In genomic region chr18:46297621-46298020, GRCh38 we compare ENCODE assay signal across 17 cellular contexts.
DNase-seq lines count a peak whose midpoint lies in the region; ATAC-seq, FAIRE-seq and TF ChIP-seq lines count a peak whose summit lies in the region.
"Had no signal": no experiment of that assay in that cellular context is flagged by ENCODE, and none has a peak within 500 bp of the region (broad histone marks: within the 10 kb centered on the region; RNA-seq: fewer than 3 reads in every experiment).

No MANE protein-coding gene starts in this region.

- no peak overlapping the region for H3K4me3 Mint-ChIP-seq in activated naive CD4-positive, alpha-beta T cell treated with anti-CD3 and anti-CD28 coated beads for 36 hours
- H3K4me3 Mint-ChIP-seq in T-helper 17 cell = no peak overlapping the region
- H3K4me3 Mint-ChIP-seq in stimulated activated naive CD8-positive, alpha-beta T cell treated with anti-CD3 and anti-CD28 coated beads, Interleukin-15, amount 100 ng/mL, for 72 hours = no peak overlapping the region
- H3K4me3 Mint-ChIP-seq: H9; stimulated activated naive CD8-positive, alpha-beta T cell treated with anti-CD3 and anti-CD28 coated beads, Interleukin-15, Interleukin-2, amounts not matched to agents 100 ng/mL and 50 ng/mL, for 24 hours had no signal

- H3K4me1 Mint-ChIP-seq in activated naive CD4-positive, alpha-beta T cell treated with anti-CD3 and anti-CD28 coated beads for 36 hours (ENCODE audit: low read depth) = no peaks in the 10 kb centered on the region
- H3K4me1 Mint-ChIP-seq in T-helper 17 cell = peaks cover 5% of the 10 kb centered on the region
- H3K4me1 Mint-ChIP-seq in stimulated activated naive CD8-positive, alpha-beta T cell treated with anti-CD3 and anti-CD28 coated beads, Interleukin-15, amount 100 ng/mL, for 72 hours = peaks cover 29% of the 10 kb centered on the region

- no peak overlapping the region for H3K27ac Mint-ChIP-seq in activated naive CD4-positive, alpha-beta T cell treated with anti-CD3 and anti-CD28 coated beads, Interleukin-2, amount 50 U/mL, for 72 hours
- H3K27ac Mint-ChIP-seq in activated naive CD4-positive, alpha-beta T cell treated with anti-CD3 and anti-CD28 coated beads for 36 hours = no peak overlapping the region
- H3K27ac Mint-ChIP-seq in T-helper 17 cell = peak overlapping the region; percentile 8
- H3K27ac Mint-ChIP-seq in stimulated activated naive CD8-positive, alpha-beta T cell treated with anti-CD3 and anti-CD28 coated beads, Interleukin-15, amount 100 ng/mL, for 72 hours = no peak overlapping the region
- H3K27ac Mint-ChIP-seq: stimulated activated naive CD8-positive, alpha-beta T cell treated with anti-CD3 and anti-CD28 coated beads, Interleukin-15, Interleukin-2, amounts not matched to agents 100 ng/mL and 50 ng/mL, for 24 hours had no signal

- in situ Hi-C loops in brain microvascular endothelial cell (cut with HindIII; ENCODE audit: low pct_ligation_motif_present, low sequenced_read_pairs) = no loop called here

- H3K36me3 Mint-ChIP-seq in activated naive CD4-positive, alpha-beta T cell treated with anti-CD3 and anti-CD28 coated beads, Interleukin-2, amount 50 U/mL, for 72 hours = no peaks in the 10 kb centered on the region
- H3K36me3 Mint-ChIP-seq in activated naive CD4-positive, alpha-beta T cell treated with anti-CD3 and anti-CD28 coated beads for 36 hours (ENCODE audit: low read depth) = no peaks in the 10 kb centered on the region
- no peaks in the 10 kb centered on the region for H3K36me3 Mint-ChIP-seq in T-helper 17 cell (ENCODE audit: low read depth)

- no peaks in the 10 kb centered on the region for H3K9me3 ChIP-seq in T-helper 17 cell (ENCODE audit: control insufficient read depth, low read length, poor library complexity, severe bottlenecking)
- H3K9me3 ChIP-seq in kidney (ENCODE audit: control insufficient read depth in 1 of 2, low read length in 2 of 2) = no peaks in the 10 kb centered on the region
- H3K9me3 ChIP-seq: pancreas, uterus had no signal

- FAIRE-seq in kidney (lab: Jason Lieb, UNC) = no peak
- FAIRE-seq: pancreas had no signal

- H3K9ac ChIP-seq in kidney (ENCODE audit: low read length in 2 of 2) = no peak overlapping the region

- no peaks in the 10 kb centered on the region for H3K4me1 ChIP-seq in kidney (ENCODE audit: control insufficient read depth in 1 of 2, insufficient read depth in 1 of 2, low read depth in 1 of 2, low read length in 2 of 2)
- H3K4me1 ChIP-seq: pancreas, uterus had no signal

- CTCF ChIA-PET in activated naive CD4-positive, alpha-beta T cell treated with anti-CD3 and anti-CD28 coated beads for 36 hours (lab: Charles Lee) = interaction anchor here (1.4 kb wide), 1 partner anchor 17 kb away, joined by 4 read pairs; no protein-coding TSS in a partner anchor

- TF ChIP-seq CTCF in brain microvascular endothelial cell (IDR thresholded peaks at IDR 0.05; ENCODE audit: low read depth, low read length, missing control alignments) (no peak), kidney (IDR thresholded peaks at IDR 0.05; ENCODE audit: borderline replicate concordance, extremely low read depth, insufficient read depth) (no peak)

- DNase-seq in activated naive CD4-positive, alpha-beta T cell treated with anti-CD3 and anti-CD28 coated beads, Interleukin-2, amount 50 U/mL, for 72 hours (ENCODE audit: low spot score in 2 of 2) = no peak
- DNase-seq in activated naive CD4-positive, alpha-beta T cell treated with anti-CD3 and anti-CD28 coated beads for 36 hours = no peak
- no peak for DNase-seq in T-helper 17 cell
- peak; percentile 12 for DNase-seq in brain microvascular endothelial cell
- DNase-seq in stimulated activated naive CD8-positive, alpha-beta T cell treated with anti-CD3 and anti-CD28 coated beads, Interleukin-15, amount 100 ng/mL, for 72 hours = peak; percentile 24 to 28
- DNase-seq in kidney = no peak
- no peak for DNase-seq in stimulated activated CD4-positive, alpha-beta T cell treated with anti-CD3 and anti-CD28 coated beads, Interleukin-1b, Interleukin-23, amount 100 ng/mL, for 48 hours
- DNase-seq: H9, hippocampal formation, left cardiac atrium, NCI-H1092, pancreas, T-helper 9 cell, uterus had no signal

- no peak overlapping the region for H3K4me3 ChIP-seq in brain microvascular endothelial cell (ENCODE audit: low read depth, low read length)
- H3K4me3 ChIP-seq in kidney (ENCODE audit: low read length in 2 of 2) = no peak overlapping the region
- H3K4me3 ChIP-seq: pancreas, skin epidermis, uterus had no signal

- intact Hi-C loops in activated naive CD4-positive, alpha-beta T cell treated with anti-CD3 and anti-CD28 coated beads for 36 hours (cut with micrococcal nuclease) = loop anchor here (10.0 kb wide), 1 partner anchor 63 kb away; no protein-coding TSS in a partner anchor
- intact Hi-C loops in kidney (cut with DNase I) = no loop called here

- H3K27me3 Mint-ChIP-seq in activated naive CD4-positive, alpha-beta T cell treated with anti-CD3 and anti-CD28 coated beads for 36 hours (ENCODE audit: low read depth) = no peaks in the 10 kb centered on the region
- peaks cover 14% of the 10 kb centered on the region for H3K27me3 Mint-ChIP-seq in T-helper 17 cell
- peaks cover 20% of the 10 kb centered on the region for H3K27me3 Mint-ChIP-seq in stimulated activated naive CD8-positive, alpha-beta T cell treated with anti-CD3 and anti-CD28 coated beads, Interleukin-15, amount 100 ng/mL, for 72 hours

- H3K36me3 ChIP-seq in brain microvascular endothelial cell (replicated peaks) (no peaks in the 10 kb centered on the region), kidney (ENCODE audit: control insufficient read depth in 1 of 2, insufficient read depth in 2 of 2, low read length in 2 of 2) (no peaks in the 10 kb centered on the region)
- H3K36me3 ChIP-seq: pancreas, uterus had no signal

- no peaks in the 10 kb centered on the region for H3K27me3 ChIP-seq in brain microvascular endothelial cell (replicated peaks)
- H3K27me3 ChIP-seq: pancreas, uterus had no signal

- H3K27ac ChIP-seq in brain microvascular endothelial cell = no peak overlapping the region
- H3K27ac ChIP-seq in kidney (ENCODE audit: low read depth in 2 of 2, low read length in 2 of 2) = no peak overlapping the region
- H3K27ac ChIP-seq: pancreas, skin epidermis, uterus had no signal

- H3K9me3 Mint-ChIP-seq in activated naive CD4-positive, alpha-beta T cell treated with anti-CD3 and anti-CD28 coated beads, Interleukin-2, amount 50 U/mL, for 72 hours = no peaks in the 10 kb centered on the region
- H3K9me3 Mint-ChIP-seq in activated naive CD4-positive, alpha-beta T cell treated with anti-CD3 and anti-CD28 coated beads for 36 hours = no peaks in the 10 kb centered on the region
- no peaks in the 10 kb centered on the region for H3K9me3 Mint-ChIP-seq in stimulated activated naive CD8-positive, alpha-beta T cell treated with anti-CD3 and anti-CD28 coated beads, Interleukin-15, amount 100 ng/mL, for 72 hours
- H3K9me3 Mint-ChIP-seq: H9; stimulated activated naive CD8-positive, alpha-beta T cell treated with anti-CD3 and anti-CD28 coated beads, Interleukin-15, Interleukin-2, amounts not matched to agents 100 ng/mL and 50 ng/mL, for 24 hours had no signal

- ATAC-seq in activated naive CD4-positive, alpha-beta T cell treated with anti-CD3 and anti-CD28 coated beads, Interleukin-2, amount 50 U/mL, for 72 hours = peak; percentile 41 to 43
- no peak for ATAC-seq in T-helper 17 cell
- ATAC-seq in stimulated activated naive CD8-positive, alpha-beta T cell treated with anti-CD3 and anti-CD28 coated beads, Interleukin-15, amount 100 ng/mL, for 72 hours = peak; percentile 73
- no peak for ATAC-seq in HG03571 (IDR thresholded peaks at IDR 0.05; ENCODE audit: unreplicated experiment)
- ATAC-seq: left cardiac atrium, pancreas had no signal

Comparison
In these comparisons a context has a peak if more than half of its experiments do, and no peak if none do; other contexts are left out.
1. ATAC-seq: peak in activated naive CD4-positive, alpha-beta T cell treated with anti-CD3 and anti-CD28 coated beads, Interleukin-2, amount 50 U/mL, for 72 hours (2 of 2) and stimulated activated naive CD8-positive, alpha-beta T cell treated with anti-CD3 and anti-CD28 coated beads, Interleukin-15, amount 100 ng/mL, for 72 hours (single experiment); none in T-helper 17 cell (single experiment) and HG03571 (single experiment).
2. DNase-seq: peak in brain microvascular endothelial cell (single experiment) and stimulated activated naive CD8-positive, alpha-beta T cell treated with anti-CD3 and anti-CD28 coated beads, Interleukin-15, amount 100 ng/mL, for 72 hours (2 of 2); none in activated naive CD4-positive, alpha-beta T cell treated with anti-CD3 and anti-CD28 coated beads, Interleukin-2, amount 50 U/mL, for 72 hours (0 of 2), activated naive CD4-positive, alpha-beta T cell treated with anti-CD3 and anti-CD28 coated beads for 36 hours (single experiment), T-helper 17 cell (0 of 3), kidney (single experiment) and stimulated activated CD4-positive, alpha-beta T cell treated with anti-CD3 and anti-CD28 coated beads, Interleukin-1b, Interleukin-23, amount 100 ng/mL, for 48 hours (single experiment).